Comparison of ENCODE assay signal across 1 cellular context in genomic region chr18:21686282-21687105, GRCh38.
TF ChIP-seq lines count a peak whose summit lies in the region.

No MANE protein-coding gene starts in this region.

TF ChIP-seq in HepG2, 621 proteins besides CTCF, POLR2A, EP300 and RAD21 (continued from another document and continues in another):
- TF ChIP-seq SPEN (CRISPR knock-in tag; IDR thresholded peaks at IDR 0.05; ENCODE audit: low read depth), result no peak
- TF ChIP-seq CSRNP1 (CRISPR knock-in tag; IDR thresholded peaks at IDR 0.05), result 0 out of 2 replicates have a peak, but pooled peaks have one; percentile 54
- peak; percentile 80 for TF ChIP-seq NCOA2 (CRISPR knock-in tag; IDR thresholded peaks at IDR 0.05)
- no peak for TF ChIP-seq ZNF678 (CRISPR knock-in tag; IDR thresholded peaks at IDR 0.05)
- TF ChIP-seq KLF12 (CRISPR knock-in tag; IDR thresholded peaks at IDR 0.05; ENCODE audit: borderline replicate concordance), result no peak
- TF ChIP-seq ZNF382 (CRISPR knock-in tag; IDR thresholded peaks at IDR 0.05; ENCODE audit: borderline replicate concordance), result no peak
- TF ChIP-seq ZBTB25 (CRISPR knock-in tag; IDR thresholded peaks at IDR 0.05), result no peak
- no peak for TF ChIP-seq ZNF740 (CRISPR knock-in tag; IDR thresholded peaks at IDR 0.05)
- peak; percentile 34; the same call in 1 of the 2 replicates for TF ChIP-seq ZNF503 (CRISPR knock-in tag; IDR thresholded peaks at IDR 0.05)
- TF ChIP-seq ZNF572 (CRISPR knock-in tag; IDR thresholded peaks at IDR 0.05), result no peak
- TF ChIP-seq RARA (CRISPR knock-in tag; IDR thresholded peaks at IDR 0.05), result peak; percentile 67
- no peak for TF ChIP-seq ZC3H13 (CRISPR knock-in tag; IDR thresholded peaks at IDR 0.05)
- peak; percentile 72 for TF ChIP-seq ZNF263 (CRISPR knock-in tag; IDR thresholded peaks at IDR 0.05)
- TF ChIP-seq SKI (IDR thresholded peaks at IDR 0.05; ENCODE audit: partially characterized antibody), result peak; percentile 17
- TF ChIP-seq ZNF616 (CRISPR knock-in tag; IDR thresholded peaks at IDR 0.05; ENCODE audit: low read depth), result peak; percentile 91
- peak; percentile 47; the same call in 1 of the 2 replicates for TF ChIP-seq ZFP36L1 (CRISPR knock-in tag; IDR thresholded peaks at IDR 0.05)
- TF ChIP-seq HIC2 (CRISPR knock-in tag; IDR thresholded peaks at IDR 0.05; ENCODE audit: low read depth), result peak; percentile 31; the same call in 1 of the 2 replicates
- no peak for TF ChIP-seq ZNF720 (CRISPR knock-in tag; IDR thresholded peaks at IDR 0.05)
- TF ChIP-seq ZFP36L2 (CRISPR knock-in tag; IDR thresholded peaks at IDR 0.05), result no peak
- TF ChIP-seq IRF2 (CRISPR knock-in tag; IDR thresholded peaks at IDR 0.05), result 0 out of 2 replicates have a peak, but pooled peaks have one; percentile 43
- TF ChIP-seq HNF4G (IDR thresholded peaks at IDR 0.05; ENCODE audit: borderline replicate concordance, low read depth, low read length), result peak; percentile 60
- no peak for TF ChIP-seq HNF4G (CRISPR knock-in tag; IDR thresholded peaks at IDR 0.05; ENCODE audit: borderline replicate concordance, low read depth)
- TF ChIP-seq ZNF780A (CRISPR knock-in tag; IDR thresholded peaks at IDR 0.05), result no peak
- no peak for TF ChIP-seq KDM5B (CRISPR knock-in tag; IDR thresholded peaks at IDR 0.05; ENCODE audit: borderline replicate concordance)
- TF ChIP-seq RFX5 (IDR thresholded peaks at IDR 0.05; ENCODE audit: low read depth, low read length), result no peak
- TF ChIP-seq FOXO1 (CRISPR knock-in tag; IDR thresholded peaks at IDR 0.05), result peak; percentile 54; the same call in 1 of the 2 replicates
- peak; percentile 71 for TF ChIP-seq XRCC5 (optimal IDR thresholded peaks at IDR 0.05; ENCODE audit: low read length)
- TF ChIP-seq GTF2F1 (IDR thresholded peaks at IDR 0.05; ENCODE audit: low read length), result no peak
- no peak for TF ChIP-seq NFYC (CRISPR knock-in tag; IDR thresholded peaks at IDR 0.05)
- peak; percentile 75; the same call in 1 of the 2 replicates for TF ChIP-seq ZSCAN31 (CRISPR knock-in tag; IDR thresholded peaks at IDR 0.05; ENCODE audit: low read depth)
- TF ChIP-seq ZNF451 (CRISPR knock-in tag; IDR thresholded peaks at IDR 0.05), result no peak
- TF ChIP-seq GATA4 (IDR thresholded peaks at IDR 0.05; ENCODE audit: borderline replicate concordance, low read depth), result peak; percentile 90
- no peak for TF ChIP-seq CEBPZ (IDR thresholded peaks at IDR 0.05; ENCODE audit: low read length)
- TF ChIP-seq ZNF772 (CRISPR knock-in tag; IDR thresholded peaks at IDR 0.05), result 0 out of 2 replicates have a peak, but pooled peaks have one; percentile 63
- TF ChIP-seq, protein P1, sequence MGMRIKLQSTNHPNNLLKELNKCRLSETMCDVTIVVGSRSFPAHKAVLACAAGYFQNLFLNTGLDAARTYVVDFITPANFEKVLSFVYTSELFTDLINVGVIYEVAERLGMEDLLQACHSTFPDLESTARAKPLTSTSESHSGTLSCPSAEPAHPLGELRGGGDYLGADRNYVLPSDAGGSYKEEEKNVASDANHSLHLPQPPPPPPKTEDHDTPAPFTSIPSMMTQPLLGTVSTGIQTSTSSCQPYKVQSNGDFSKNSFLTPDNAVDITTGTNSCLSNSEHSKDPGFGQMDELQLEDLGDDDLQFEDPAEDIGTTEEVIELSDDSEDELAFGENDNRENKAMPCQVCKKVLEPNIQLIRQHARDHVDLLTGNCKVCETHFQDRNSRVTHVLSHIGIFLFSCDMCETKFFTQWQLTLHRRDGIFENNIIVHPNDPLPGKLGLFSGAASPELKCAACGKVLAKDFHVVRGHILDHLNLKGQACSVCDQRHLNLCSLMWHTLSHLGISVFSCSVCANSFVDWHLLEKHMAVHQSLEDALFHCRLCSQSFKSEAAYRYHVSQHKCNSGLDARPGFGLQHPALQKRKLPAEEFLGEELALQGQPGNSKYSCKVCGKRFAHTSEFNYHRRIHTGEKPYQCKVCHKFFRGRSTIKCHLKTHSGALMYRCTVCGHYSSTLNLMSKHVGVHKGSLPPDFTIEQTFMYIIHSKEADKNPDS (CRISPR knock-in tag; IDR thresholded peaks at IDR 0.05), result no peak
- peak; percentile 89 for TF ChIP-seq TBX2 (CRISPR knock-in tag; IDR thresholded peaks at IDR 0.05; ENCODE audit: borderline replicate concordance)
- TF ChIP-seq ZNF33A (CRISPR knock-in tag; IDR thresholded peaks at IDR 0.05; ENCODE audit: borderline replicate concordance), result no peak
- TF ChIP-seq ZNF543 (CRISPR knock-in tag; IDR thresholded peaks at IDR 0.05), result no peak
- no peak for TF ChIP-seq GABPA (IDR thresholded peaks at IDR 0.05; ENCODE audit: low read depth, low read length)
- TF ChIP-seq GABPA (CRISPR knock-in tag; IDR thresholded peaks at IDR 0.05; ENCODE audit: low read depth), result peak; percentile 27; the same call in 1 of the 2 replicates
- peak; percentile 78 for TF ChIP-seq ZMYM4 (CRISPR knock-in tag; IDR thresholded peaks at IDR 0.05)
- TF ChIP-seq ZNF788 (CRISPR knock-in tag; IDR thresholded peaks at IDR 0.05; ENCODE audit: borderline replicate concordance), result peak; percentile 62; the same call in 1 of the 2 replicates
- no peak for TF ChIP-seq HINFP (CRISPR knock-in tag; IDR thresholded peaks at IDR 0.05; ENCODE audit: low read depth)
- no peak for TF ChIP-seq SUZ12 (IDR thresholded peaks at IDR 0.05; ENCODE audit: low read depth, low read length)
- peak; percentile 53; the same call in 1 of the 2 replicates for TF ChIP-seq ZBTB20 (CRISPR knock-in tag; IDR thresholded peaks at IDR 0.05; ENCODE audit: borderline replicate concordance, low read depth)
- peak; percentile 48 for TF ChIP-seq KDM6A (CRISPR knock-in tag; IDR thresholded peaks at IDR 0.05; ENCODE audit: low read depth)
- no peak for TF ChIP-seq ZKSCAN1 (IDR thresholded peaks at IDR 0.05; ENCODE audit: low read length)
- TF ChIP-seq, protein P2, sequence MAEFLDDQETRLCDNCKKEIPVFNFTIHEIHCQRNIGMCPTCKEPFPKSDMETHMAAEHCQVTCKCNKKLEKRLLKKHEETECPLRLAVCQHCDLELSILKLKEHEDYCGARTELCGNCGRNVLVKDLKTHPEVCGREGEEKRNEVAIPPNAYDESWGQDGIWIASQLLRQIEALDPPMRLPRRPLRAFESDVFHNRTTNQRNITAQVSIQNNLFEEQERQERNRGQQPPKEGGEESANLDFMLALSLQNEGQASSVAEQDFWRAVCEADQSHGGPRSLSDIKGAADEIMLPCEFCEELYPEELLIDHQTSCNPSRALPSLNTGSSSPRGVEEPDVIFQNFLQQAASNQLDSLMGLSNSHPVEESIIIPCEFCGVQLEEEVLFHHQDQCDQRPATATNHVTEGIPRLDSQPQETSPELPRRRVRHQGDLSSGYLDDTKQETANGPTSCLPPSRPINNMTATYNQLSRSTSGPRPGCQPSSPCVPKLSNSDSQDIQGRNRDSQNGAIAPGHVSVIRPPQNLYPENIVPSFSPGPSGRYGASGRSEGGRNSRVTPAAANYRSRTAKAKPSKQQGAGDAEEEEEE (CRISPR knock-in tag; IDR thresholded peaks at IDR 0.05; ENCODE audit: borderline replicate concordance), result no peak
- TF ChIP-seq THYN1 (CRISPR knock-in tag; IDR thresholded peaks at IDR 0.05; ENCODE audit: borderline replicate concordance, low read depth), result no peak
- TF ChIP-seq ZNF264 (CRISPR knock-in tag; IDR thresholded peaks at IDR 0.05), result peak; percentile 44; the same call in 1 of the 2 replicates
- no peak for TF ChIP-seq ZC3H4 (CRISPR knock-in tag; IDR thresholded peaks at IDR 0.05; ENCODE audit: borderline replicate concordance)
- no peak for TF ChIP-seq NFE2 (CRISPR knock-in tag; IDR thresholded peaks at IDR 0.05)
- TF ChIP-seq PHB2 (IDR thresholded peaks at IDR 0.05; ENCODE audit: partially characterized antibody), result no peak
- no peak for TF ChIP-seq THAP8 (CRISPR knock-in tag; IDR thresholded peaks at IDR 0.05; ENCODE audit: borderline replicate concordance)
- TF ChIP-seq KMT2B (CRISPR knock-in tag; IDR thresholded peaks at IDR 0.05), result peak; percentile 17; the same call in 1 of the 2 replicates
- TF ChIP-seq ZNF3 (CRISPR knock-in tag; IDR thresholded peaks at IDR 0.05), result no peak
